ENCODE assay signal across 18 cellular contexts in the genomic region with DNA sequence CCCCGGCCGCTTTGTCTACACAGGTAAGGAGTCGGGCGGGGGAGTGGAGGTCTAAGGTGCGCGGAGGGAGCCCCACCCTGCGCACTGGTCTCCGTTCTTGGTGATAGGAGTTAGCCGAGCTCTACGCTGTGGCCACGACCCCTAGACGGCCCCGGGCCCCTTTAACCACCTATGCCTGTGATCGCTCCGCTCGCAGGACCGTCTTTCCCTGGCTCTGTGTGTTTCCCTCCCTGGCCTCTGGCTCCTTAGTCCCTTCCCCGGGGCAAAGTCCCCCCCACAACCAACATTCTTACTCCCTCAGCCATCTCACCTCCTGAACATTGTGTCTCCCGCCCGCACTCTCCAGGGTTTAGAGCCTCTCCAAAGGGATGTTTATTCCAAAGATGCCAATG. TPM values are rescaled to one million over a fixed set of nuclear protein-coding genes. Genes with fewer than 3 reads are reported as not detected.
DNase-seq lines count a peak whose midpoint lies in the region; ATAC-seq and TF ChIP-seq lines count a peak whose summit lies in the region.
"Had no signal": no experiment of that assay in that cellular context is flagged by ENCODE, and none has a peak within 500 bp of the region (broad histone marks: within the 10 kb centered on the region; RNA-seq: fewer than 3 reads in every experiment).

No MANE protein-coding gene starts in this region.

- no peak overlapping the region for H3K4me3 Mint-ChIP-seq in activated CD8-positive, alpha-beta memory T cell treated with anti-CD3 and anti-CD28 coated beads, Interleukin-2, amount 10 ng/mL, durations not matched to agents 7 days and 5 days
- H3K4me3 Mint-ChIP-seq in brain = peak overlapping the region in 3 of 5 experiments; percentile 11 to 73 (median 26)

- no peaks in the 10 kb centered on the region for H3K9me3 ChIP-seq in transverse colon
- H3K9me3 ChIP-seq: gastrocnemius medialis, tibial artery had no signal

- TF ChIP-seq CTCF in brain (conservative IDR thresholded peaks at IDR 0.05) (no peak), transverse colon (IDR thresholded peaks at IDR 0.05) (no peak)

- in situ Hi-C loops in transverse colon (cut with MboI; ENCODE audit: low pct_ligation_motif_present in 1 of 4, low pct_unique_long_range_greater_than_20kb in 1 of 4, low sequenced_read_pairs in 3 of 4) = no loop called here

- H3K9me3 Mint-ChIP-seq in activated CD8-positive, alpha-beta memory T cell treated with anti-CD3 and anti-CD28 coated beads, Interleukin-2, amount 10 ng/mL, durations not matched to agents 7 days and 5 days (ENCODE audit: low read depth) = no peaks in the 10 kb centered on the region
- H3K9me3 Mint-ChIP-seq in brain = no peaks in the 10 kb centered on the region
- H3K9me3 Mint-ChIP-seq: activated CD8-positive, alpha-beta T cell treated with anti-CD3 and anti-CD28 coated beads for 36 hours had no signal

- H3K4me1 ChIP-seq in transverse colon = peaks cover 15 to 30% (median 29%) of the 10 kb centered on the region in 4 donors

- no peak for ATAC-seq in activated CD8-positive, alpha-beta memory T cell treated with anti-CD3 and anti-CD28 coated beads, Interleukin-2, amount 10 ng/mL, durations not matched to agents 7 days and 5 days
- ATAC-seq in left colon = peak; percentile 58
- ATAC-seq: activated CD8-positive, alpha-beta T cell treated with anti-CD3 and anti-CD28 coated beads for 36 hours; gastrocnemius medialis; HCT116 had no signal

- no peaks in the 10 kb centered on the region for H3K36me3 ChIP-seq in transverse colon
- H3K36me3 ChIP-seq: gastrocnemius medialis, tibial artery had no signal

- peaks cover 57% of the 10 kb centered on the region for H3K27me3 Mint-ChIP-seq in activated CD8-positive, alpha-beta memory T cell treated with anti-CD3 and anti-CD28 coated beads, Interleukin-2, amount 10 ng/mL, durations not matched to agents 7 days and 5 days
- peaks cover 69% of the 10 kb centered on the region for H3K27me3 Mint-ChIP-seq in brain

- H3K36me3 Mint-ChIP-seq in activated CD8-positive, alpha-beta memory T cell treated with anti-CD3 and anti-CD28 coated beads, Interleukin-2, amount 10 ng/mL, durations not matched to agents 7 days and 5 days = no peaks in the 10 kb centered on the region
- no peaks in the 10 kb centered on the region for H3K36me3 Mint-ChIP-seq in brain
- H3K36me3 Mint-ChIP-seq: stimulated activated memory B cell treated with anti-CD40 and anti-IgM and Interleukin-4, amounts not matched to agents 10 μg/mL and 1 μg/mL and 100 μg/mL, for 72 hours had no signal

- intact Hi-C loops in left colon (cut with DNase I, micrococcal nuclease) = no loop called here
- intact Hi-C loops in transverse colon (cut with DNase I; ENCODE audit: low total_unique reads) = no loop called here

- H3K4me1 Mint-ChIP-seq in activated CD8-positive, alpha-beta memory T cell treated with anti-CD3 and anti-CD28 coated beads, Interleukin-2, amount 10 ng/mL, durations not matched to agents 7 days and 5 days = peaks cover 20% of the 10 kb centered on the region
- peaks cover 53% of the 10 kb centered on the region for H3K4me1 Mint-ChIP-seq in brain

- no peak overlapping the region for H3K27ac Mint-ChIP-seq in activated CD8-positive, alpha-beta memory T cell treated with anti-CD3 and anti-CD28 coated beads, Interleukin-2, amount 10 ng/mL, durations not matched to agents 7 days and 5 days
- peak overlapping the region in 2 of 5 experiments; percentile 34 to 40 for H3K27ac Mint-ChIP-seq in brain
- H3K27ac Mint-ChIP-seq: activated CD8-positive, alpha-beta T cell treated with anti-CD3 and anti-CD28 coated beads for 36 hours; stimulated activated memory B cell treated with anti-CD40 and anti-IgM and Interleukin-4, amounts not matched to agents 10 μg/mL and 1 μg/mL and 100 μg/mL, for 72 hours had no signal

- H3K27ac ChIP-seq in transverse colon = peak overlapping the region in 1 of 4 donors; percentile 75
- H3K27ac ChIP-seq: gastrocnemius medialis, tibial artery had no signal

- DNase-seq in activated CD8-positive, alpha-beta memory T cell treated with anti-CD3 and anti-CD28 coated beads, Interleukin-2, amount 50 U/mL, for 48 hours = peak; percentile 54
- no peak for DNase-seq in activated CD8-positive, alpha-beta memory T cell treated with anti-CD3 and anti-CD28 coated beads, Interleukin-2, amount 10 ng/mL, durations not matched to agents 7 days and 5 days
- DNase-seq in left colon = peak in 1 of 2 donors; percentile 35
- peak; percentile 34 for DNase-seq in transverse colon
- DNase-seq in kidney glomerular epithelial cell (lab: John Stamatoyannopoulos, UW) = no peak
- DNase-seq in NCI-H2081 (lab: John Stamatoyannopoulos, UW) = no peak
- DNase-seq in middle frontal gyrus (ENCODE audit: extremely low spot score, low spot score) = no peak
- DNase-seq: ACHN; activated CD8-positive, alpha-beta T cell treated with anti-CD3 and anti-CD28 coated beads for 36 hours; dermis blood vessel endothelial cell; gastrocnemius medialis; NCI-H2029 treated with DMSO at 0.1 percent for 48 hours; SW 1271; tibial artery had no signal

- TF ChIP-seq POLR2A in transverse colon (IDR thresholded peaks at IDR 0.05) = no peak

- CTCF ChIA-PET in activated CD8-positive, alpha-beta memory T cell treated with anti-CD3 and anti-CD28 coated beads, Interleukin-2, amount 10 ng/mL, durations not matched to agents 7 days and 5 days (lab: Charles Lee) = interaction anchor here (5.6 to 6.6 kb wide), 2 partner anchors 8 to 63 kb away, joined by 61 to 87 read pairs; no protein-coding TSS in a partner anchor

- H3K27me3 ChIP-seq in transverse colon = peaks cover 12% of the 10 kb centered on the region

- H3K4me3 ChIP-seq in transverse colon = no peak overlapping the region

- 49% methylated on average over 20 of the region's 20 CpGs; no CpG with 5 or more reads in 1 of the 2 donors for WGBS in transverse colon (ENCODE audit: low coverage in 1 of 2), 2 donors

- TF ChIP-seq EP300 in transverse colon (IDR thresholded peaks at IDR 0.05; ENCODE audit: low read depth) = no peak

RNA-seq across cellular contexts. Expression of a gene that starts 50.5 kb away (rescaled TPM):
- total RNA-seq in activated CD8-positive, alpha-beta memory T cell treated with anti-CD3 and anti-CD28 coated beads, Interleukin-2, amount 10 ng/mL, durations not matched to agents 7 days and 5 days = under 1 TPM; 0.35 to 0.68 TPM
- 12.3 TPM for polyA plus RNA-seq in brain (ENCODE audit: insufficient read depth, low read depth, low replicate concordance)
- 1 to 10 TPM in 1 of 2 donors, under 1 TPM in 1; 0.24 to 2.3 TPM for total RNA-seq in left colon
- total RNA-seq in transverse colon = 1 to 10 TPM in 2 of 4 donors, under 1 TPM in 2; 0.80 to 2.6 (median 1.0) TPM
- total RNA-seq: NCI-H460 had no signal

RNA-seq across cellular contexts. Expression of a gene that starts 57.4 kb away (rescaled TPM):
- total RNA-seq in activated CD8-positive, alpha-beta memory T cell treated with anti-CD3 and anti-CD28 coated beads, Interleukin-2, amount 10 ng/mL, durations not matched to agents 7 days and 5 days = 1 to 10 TPM; 1.3 to 3.1 TPM
- polyA plus RNA-seq in brain (ENCODE audit: insufficient read depth, low read depth, low replicate concordance) = 20.4 TPM
- 1 to 10 TPM; 1.9 to 8.2 TPM for total RNA-seq in left colon
- total RNA-seq in transverse colon = 100 to 1,000 TPM in 1 of 4 donors, 1 to 10 TPM in 3; 3.7 to 101 (median 5.4) TPM

Comparison
In these comparisons a context has a peak if more than half of its experiments do, and no peak if none do; other contexts are left out.
1. DNase-seq: peak in activated CD8-positive, alpha-beta memory T cell treated with anti-CD3 and anti-CD28 coated beads, Interleukin-2, amount 50 U/mL, for 48 hours (single experiment) and transverse colon (single experiment); none in activated CD8-positive, alpha-beta memory T cell treated with anti-CD3 and anti-CD28 coated beads, Interleukin-2, amount 10 ng/mL, durations not matched to agents 7 days and 5 days (single experiment), kidney glomerular epithelial cell (single experiment), NCI-H2081 (0 of 2) and middle frontal gyrus (single experiment).